Comparison of ENCODE assay signal across 8 cellular contexts in genomic region chr2:141554810-141555209, GRCh38.
DNase-seq lines count a peak whose midpoint lies in the region; ATAC-seq and TF ChIP-seq lines count a peak whose summit lies in the region.

No MANE protein-coding gene starts in this region.

- H3K27ac ChIP-seq in Panc1 (ENCODE audit: low read length), result no peak overlapping the region
- no peak overlapping the region for H3K27ac ChIP-seq in stomach

- in situ Hi-C loops in Panc1 (cut with HindIII; ENCODE audit: low pct_unique_long_range_greater_than_20kb, low sequenced_read_pairs), result no loop called here

- H3K36me3 ChIP-seq in Panc1 (ENCODE audit: control insufficient read depth, insufficient read depth, low read length) (no peaks in the 10 kb centered on the region), stomach (no peaks in the 10 kb centered on the region)

- no peak for TF ChIP-seq POLR2A in stomach (IDR thresholded peaks at IDR 0.05)

- H3K4me1 ChIP-seq in Panc1 (ENCODE audit: control insufficient read depth, insufficient read depth, low read length) (no peaks in the 10 kb centered on the region), stomach (peaks cover 0 to 20% (median 0%) of the 10 kb centered on the region in 4 donors)

- ATAC-seq in GM19468 (IDR thresholded peaks at IDR 0.05; ENCODE audit: extremely low read depth, unreplicated experiment), result peak; percentile 37
- ATAC-seq in HG03469 (IDR thresholded peaks at IDR 0.05; ENCODE audit: unreplicated experiment), result peak; percentile 55
- peak; percentile 76; the same call in 1 of the 2 replicates for ATAC-seq in Panc1

- 6 to 13% (median 8%) methylated on average over 3 of the region's 3 CpGs for WGBS in stomach, 5 donors

- H3K27me3 ChIP-seq in Panc1 (ENCODE audit: control insufficient read depth, insufficient read depth, low read length) (no peaks in the 10 kb centered on the region), stomach (no peaks in the 10 kb centered on the region)

- H3K4me3 ChIP-seq in Panc1 (ENCODE audit: low read depth in 2 of 2, low read length in 2 of 2) (no peak overlapping the region), stomach (no peak overlapping the region)

- DNase-seq in DMS 273 (lab: John Stamatoyannopoulos, UW; ENCODE audit: unreplicated experiment), result peak; percentile 79
- DNase-seq in Panc1 (ENCODE audit: low read depth, low spot score), result peak; percentile 54
- DNase-seq in globus pallidus (ENCODE audit: low spot score), result peak; percentile 78
- DNase-seq in stromal cell of bone marrow (ENCODE audit: low read depth), result peak; percentile 3
- no peak for DNase-seq in stomach
- DNase-seq in AG08396 (ENCODE audit: low spot score), result no peak

- TF ChIP-seq EP300 in stomach (IDR thresholded peaks at IDR 0.05), result no peak

- POLR2A ChIA-PET in Panc1 (lab: Charles Lee), result no interaction called here

- intact Hi-C loops in Panc1 (cut with micrococcal nuclease; ENCODE audit: unreplicated experiment), result no loop called here
- intact Hi-C loops in stomach (cut with DNase I; ENCODE audit: low total_unique reads), result no loop called here

- CTCF ChIA-PET in Panc1 (lab: Charles Lee), result interaction anchor here (0.6 to 1.3 kb wide), 2 partner anchors 670 to 1839 kb away, joined by 3 to 4 read pairs; no protein-coding TSS in a partner anchor

- TF ChIP-seq CTCF in Panc1 (IDR thresholded peaks at IDR 0.05), result peak; percentile 72
- peak in 3 of 7 experiments; percentile 12 to 24 (median 20) for TF ChIP-seq CTCF in stomach (IDR thresholded peaks at IDR 0.05)

- no TSS peak for BruUV-seq in Panc1 (replicated peaks; lab: Mats Ljungman, UMichigan)

- no peaks in the 10 kb centered on the region for H3K9me3 ChIP-seq in Panc1 (ENCODE audit: control insufficient read depth, insufficient read depth, low read depth, low read length)
- H3K9me3 ChIP-seq in stomach, result no peaks in the 10 kb centered on the region

Comparison
In these comparisons a context has a peak if more than half of its experiments do, and no peak if none do; other contexts are left out.
1. DNase-seq: peak in DMS 273 (single experiment), Panc1 (single experiment), globus pallidus (single experiment) and stromal cell of bone marrow (single experiment); none in stomach (single experiment) and AG08396 (single experiment).
2. Peak in every context shown above with its lines, with median percentiles within 50 percentile points of each other: ATAC-seq.